ENCODE assay signal across 11 cellular contexts in the genomic region with DNA sequence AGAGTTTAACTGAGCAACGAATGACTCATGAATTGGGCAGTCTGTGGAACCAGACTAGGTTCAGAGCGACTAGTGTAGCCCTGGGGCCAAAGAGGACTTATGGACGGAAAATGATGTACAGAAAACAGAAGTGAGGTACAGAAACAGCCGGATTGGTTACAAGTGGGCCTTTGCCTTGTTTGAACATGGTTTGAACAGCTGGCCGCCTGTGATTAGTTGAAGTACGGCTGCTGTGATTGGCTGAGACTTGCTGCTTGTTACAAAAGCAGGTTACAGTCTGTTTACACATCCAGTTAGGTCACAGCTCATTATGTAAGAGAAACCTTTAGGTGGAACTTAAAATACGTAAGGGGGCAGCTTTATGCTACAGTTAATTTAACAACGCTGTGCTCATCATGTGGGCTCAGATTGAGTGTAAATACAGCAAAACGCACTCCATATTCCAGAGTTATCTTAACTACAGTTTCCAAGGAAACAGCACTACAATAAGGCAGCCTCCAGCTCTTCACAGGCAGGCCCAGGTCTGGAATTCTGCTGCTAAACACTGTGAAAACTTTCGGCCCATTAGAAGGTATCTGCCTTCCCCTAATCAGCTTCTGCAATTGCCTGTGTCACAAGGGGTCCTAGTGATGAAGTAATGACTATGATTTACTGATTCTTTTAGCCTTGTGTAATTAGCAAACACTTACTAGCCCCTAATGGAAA. TPM values are rescaled to one million over a fixed set of nuclear protein-coding genes. Genes with fewer than 3 reads are reported as not detected.
DNase-seq lines count a peak whose midpoint lies in the region; ATAC-seq and TF ChIP-seq lines count a peak whose summit lies in the region.
"Had no signal": no experiment of that assay in that cellular context is flagged by ENCODE, and none has a peak within 500 bp of the region (broad histone marks: within the 10 kb centered on the region; RNA-seq: fewer than 3 reads in every experiment).

No MANE protein-coding gene starts in this region.

- H3K27ac ChIP-seq in GM23248 = no peak overlapping the region
- H3K27ac ChIP-seq in colonic mucosa = no peak overlapping the region
- H3K27ac ChIP-seq in muscle layer of duodenum (ENCODE audit: low read length) = peak overlapping the region; percentile 42

- no peaks in the 10 kb centered on the region for H3K9me3 Mint-ChIP-seq in stimulated activated naive B cell treated with anti-CD40 and anti-IgM and Interleukin-4, amounts not matched to agents 10 μg/mL and 1 μg/mL and 100 μg/mL, for 72 hours

- in situ Hi-C loops in GM23248 (cut with MboI) = loop anchor here (10.0 to 25.0 kb wide), 2 partner anchors 463 to 886 kb away; no protein-coding TSS in a partner anchor

- H3K4me1 Mint-ChIP-seq in stimulated activated naive B cell treated with anti-CD40 and anti-IgM and Interleukin-4, amounts not matched to agents 10 μg/mL and 1 μg/mL and 100 μg/mL, for 72 hours = peaks cover 2 to 5% of the 10 kb centered on the region in 2 donors

- ATAC-seq in GM21576 (IDR thresholded peaks at IDR 0.05; ENCODE audit: unreplicated experiment) = no peak
- no peak for ATAC-seq in stimulated activated naive B cell treated with anti-CD40 and anti-IgM and Interleukin-4, amounts not matched to agents 10 μg/mL and 1 μg/mL and 100 μg/mL, for 72 hours (replicated peaks)

- intact Hi-C loops in colonic mucosa (cut with DNase I) = no loop called here

- no peaks in the 10 kb centered on the region for H3K27me3 Mint-ChIP-seq in stimulated activated naive B cell treated with anti-CD40 and anti-IgM and Interleukin-4, amounts not matched to agents 10 μg/mL and 1 μg/mL and 100 μg/mL, for 72 hours

- H3K27me3 ChIP-seq in GM23248 (replicated peaks; ENCODE audit: insufficient read depth) (no peaks in the 10 kb centered on the region), colonic mucosa (no peaks in the 10 kb centered on the region), muscle layer of duodenum (ENCODE audit: low read depth, low read length) (no peaks in the 10 kb centered on the region)

- no peak overlapping the region for H3K4me2 ChIP-seq in GM23248 (ENCODE audit: unreplicated experiment)

- no peak overlapping the region for H2AFZ ChIP-seq in GM23248

- H3K36me3 ChIP-seq in GM23248 (ENCODE audit: low read depth) (peaks cover 9% of the 10 kb centered on the region), colonic mucosa (no peaks in the 10 kb centered on the region), muscle layer of duodenum (ENCODE audit: control insufficient read depth in 1 of 2, insufficient read depth in 2 of 2, low read length in 2 of 2) (peaks cover 10 to 19% of the 10 kb centered on the region in 2 donors)

- TF ChIP-seq CTCF in colonic mucosa (IDR thresholded peaks at IDR 0.05) = no peak

- no peaks in the 10 kb centered on the region for H3K9me2 ChIP-seq in GM23248 (ENCODE audit: insufficient read depth)

- H3K4me3 ChIP-seq in GM23248 (no peak overlapping the region), colonic mucosa (no peak overlapping the region), muscle layer of duodenum (ENCODE audit: low read depth in 1 of 2, low read length in 2 of 2) (no peak overlapping the region)

- no peak overlapping the region for H3K27ac Mint-ChIP-seq in stimulated activated naive B cell treated with anti-CD40 and anti-IgM and Interleukin-4, amounts not matched to agents 10 μg/mL and 1 μg/mL and 100 μg/mL, for 72 hours

- no peak overlapping the region for H3K4me3 Mint-ChIP-seq in stimulated activated naive B cell treated with anti-CD40 and anti-IgM and Interleukin-4, amounts not matched to agents 10 μg/mL and 1 μg/mL and 100 μg/mL, for 72 hours

- no peaks in the 10 kb centered on the region for H4K20me1 ChIP-seq in GM23248 (ENCODE audit: insufficient read depth)

- peaks cover 17% of the 10 kb centered on the region for H3K79me2 ChIP-seq in GM23248 (ENCODE audit: insufficient read depth)

- WGBS in GM23248 (ENCODE audit: low coverage in 1 of 2, low lambda C conversion rate in 2 of 2, missing lambda C conversion rate in 2 of 2), 2 experiments = 93 to 95% methylated on average over 10 of the region's 10 CpGs

- peaks cover 7% of the 10 kb centered on the region for H3K4me1 ChIP-seq in GM23248 (ENCODE audit: insufficient read depth)
- peaks cover 1% of the 10 kb centered on the region for H3K4me1 ChIP-seq in colonic mucosa
- peaks cover 0 to 29% of the 10 kb centered on the region in 2 donors for H3K4me1 ChIP-seq in muscle layer of duodenum (ENCODE audit: control insufficient read depth in 1 of 2, insufficient read depth in 2 of 2, low read length in 2 of 2)

- H3K9ac ChIP-seq in GM23248 = no peak overlapping the region
- H3K9ac ChIP-seq in colonic mucosa (ENCODE audit: low read depth in 2 of 2, low read length in 2 of 2) = no peak overlapping the region

- H3K9me3 ChIP-seq in GM23248 (ENCODE audit: low read depth) (no peaks in the 10 kb centered on the region), colonic mucosa (no peaks in the 10 kb centered on the region), muscle layer of duodenum (ENCODE audit: control insufficient read depth in 1 of 2, low read length in 2 of 2) (no peaks in the 10 kb centered on the region)

- peaks cover 7% of the 10 kb centered on the region for H3F3A ChIP-seq in GM23248 (ENCODE audit: insufficient read depth)

- peaks cover 13 to 30% of the 10 kb centered on the region in 2 donors for H3K36me3 Mint-ChIP-seq in stimulated activated naive B cell treated with anti-CD40 and anti-IgM and Interleukin-4, amounts not matched to agents 10 μg/mL and 1 μg/mL and 100 μg/mL, for 72 hours

- DNase-seq in GM23248 (peak; percentile 18), NCI-H2227 treated with DMSO at 0.1 percent for 48 hours (lab: John Stamatoyannopoulos, UW) (peak; percentile 86), colonic mucosa (peak; percentile 63), A172 (ENCODE audit: low spot score) (no peak)
- DNase-seq in stimulated activated CD8-positive, alpha-beta memory T cell treated with anti-CD3 and anti-CD28 coated beads, Interleukin-4, amount 100 ng/mL, for 48 hours = no peak
- DNase-seq in stimulated activated naive B cell treated with anti-CD40 and anti-IgM and Interleukin-4, amounts not matched to agents 10 μg/mL and 1 μg/mL and 100 μg/mL, for 72 hours = no peak
- DNase-seq: DND-41; stimulated activated CD4-positive, alpha-beta T cell treated with anti-CD3 and anti-CD28 coated beads, Interleukin-1b, Interleukin-23, amount 100 ng/mL, for 48 hours; T-helper 2 cell had no signal

RNA-seq across cellular contexts. Expression of a gene that starts 6.5 kb away (rescaled TPM):
- 22.3 and 22.5 TPM in 2 replicates for total RNA-seq in GM23248 (2014; rRNA removed; shearing (Covaris generic))
- 22.6 and 24.1 TPM in 2 replicates for polyA plus RNA-seq in GM23248 (2016; fragmentation: Nextera tagmentation; extraction: Ambion mirVana)
- total RNA-seq in colonic mucosa = 10 to 100 TPM; 50.3 to 67.9 TPM
- total RNA-seq in A172 (2014; rRNA removed; shearing (Covaris generic)) = 16.7 and 25.1 TPM in 2 replicates

RNA-seq across cellular contexts. Expression of a gene that starts 16.9 kb away (rescaled TPM):
- total RNA-seq in GM23248 (2014; rRNA removed; shearing (Covaris generic)) = not detected in 2 replicates
- not detected in 2 replicates for polyA plus RNA-seq in GM23248 (2016; fragmentation: Nextera tagmentation; extraction: Ambion mirVana)
- under 1 TPM in 1 of 2 donors, not detected in 1; 0.32 TPM for total RNA-seq in colonic mucosa
- total RNA-seq in A172 (2014; rRNA removed; shearing (Covaris generic)) = not detected in 2 replicates

RNA-seq across cellular contexts. Expression of a gene that starts 41.6 kb away (rescaled TPM):
- total RNA-seq in GM23248 (2014; rRNA removed; shearing (Covaris generic)) = 0.11 and 0.38 TPM in 2 replicates
- polyA plus RNA-seq in GM23248 (2016; fragmentation: Nextera tagmentation; extraction: Ambion mirVana) = 0.58 and 1.1 TPM in 2 replicates
- 1 to 10 TPM; 2.7 to 4.6 TPM for total RNA-seq in colonic mucosa
- not detected in 2 replicates for total RNA-seq in A172 (2014; rRNA removed; shearing (Covaris generic))

Comparison
In these comparisons a context has a peak if more than half of its experiments do, and no peak if none do; other contexts are left out.
1. DNase-seq: peak in GM23248 (single experiment), NCI-H2227 treated with DMSO at 0.1 percent for 48 hours (single experiment) and colonic mucosa (single experiment); none in A172 (single experiment), stimulated activated CD8-positive, alpha-beta memory T cell treated with anti-CD3 and anti-CD28 coated beads, Interleukin-4, amount 100 ng/mL, for 48 hours (single experiment) and stimulated activated naive B cell treated with anti-CD40 and anti-IgM and Interleukin-4, amounts not matched to agents 10 μg/mL and 1 μg/mL and 100 μg/mL, for 72 hours (single experiment).